In the genomic region with DNA sequence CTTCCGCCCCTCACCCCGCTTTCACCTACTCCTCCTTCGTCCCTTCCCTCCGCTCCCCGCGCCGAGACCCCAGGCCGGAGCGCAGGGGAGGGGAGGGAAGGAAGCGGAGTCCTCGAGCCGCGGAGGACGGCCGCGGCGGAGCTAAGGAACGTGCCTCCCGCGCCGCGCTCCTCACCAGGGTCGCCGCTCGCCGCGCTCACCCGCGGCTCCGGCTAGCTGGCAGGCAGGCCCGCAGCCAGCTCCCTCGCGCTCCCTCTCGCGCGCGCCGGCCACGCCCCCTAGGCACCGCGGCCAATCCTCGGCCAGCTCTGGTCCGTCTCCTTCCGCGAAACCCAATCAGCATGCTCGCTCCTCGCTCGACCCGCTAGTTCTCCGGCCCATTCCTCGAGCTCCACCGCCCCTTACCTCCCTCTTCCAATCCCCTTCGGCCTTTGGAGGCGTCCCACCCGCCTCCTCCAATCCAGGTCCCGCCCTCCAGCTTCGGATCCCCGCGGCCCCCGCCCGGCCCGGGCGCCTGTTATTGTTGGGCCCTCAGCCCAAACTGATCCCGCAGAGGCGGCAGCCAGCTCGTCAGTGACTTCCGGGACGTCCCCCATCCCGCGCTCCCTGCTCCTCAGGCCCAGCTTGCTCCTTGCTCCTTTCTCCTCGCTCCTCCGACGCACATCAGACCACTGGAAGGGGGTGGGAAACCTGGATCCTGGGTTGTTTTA, we compare ENCODE assay signal across 8 cellular contexts. TPM values are rescaled to one million over a fixed set of nuclear protein-coding genes. Genes with fewer than 3 reads are reported as not detected.
A peak's percentile ranks its signal among the peaks of the same experiment; 100 is the strongest.
DNase-seq lines count a peak whose midpoint lies in the region; ATAC-seq and TF ChIP-seq lines count a peak whose summit lies in the region.

A gene with protein sequence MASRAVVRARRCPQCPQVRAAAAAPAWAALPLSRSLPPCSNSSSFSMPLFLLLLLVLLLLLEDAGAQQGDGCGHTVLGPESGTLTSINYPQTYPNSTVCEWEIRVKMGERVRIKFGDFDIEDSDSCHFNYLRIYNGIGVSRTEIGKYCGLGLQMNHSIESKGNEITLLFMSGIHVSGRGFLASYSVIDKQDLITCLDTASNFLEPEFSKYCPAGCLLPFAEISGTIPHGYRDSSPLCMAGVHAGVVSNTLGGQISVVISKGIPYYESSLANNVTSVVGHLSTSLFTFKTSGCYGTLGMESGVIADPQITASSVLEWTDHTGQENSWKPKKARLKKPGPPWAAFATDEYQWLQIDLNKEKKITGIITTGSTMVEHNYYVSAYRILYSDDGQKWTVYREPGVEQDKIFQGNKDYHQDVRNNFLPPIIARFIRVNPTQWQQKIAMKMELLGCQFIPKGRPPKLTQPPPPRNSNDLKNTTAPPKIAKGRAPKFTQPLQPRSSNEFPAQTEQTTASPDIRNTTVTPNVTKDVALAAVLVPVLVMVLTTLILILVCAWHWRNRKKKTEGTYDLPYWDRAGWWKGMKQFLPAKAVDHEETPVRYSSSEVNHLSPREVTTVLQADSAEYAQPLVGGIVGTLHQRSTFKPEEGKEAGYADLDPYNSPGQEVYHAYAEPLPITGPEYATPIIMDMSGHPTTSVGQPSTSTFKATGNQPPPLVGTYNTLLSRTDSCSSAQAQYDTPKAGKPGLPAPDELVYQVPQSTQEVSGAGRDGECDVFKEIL (minus strand): TSS at position 231 of the 710 bp plus-strand sequence. CDS start 369 bp downstream, outside the sequence.

- H3K9me3 ChIP-seq in Peyer's patch (no peaks in the 10 kb centered on the region), esophagus muscularis mucosa (no peaks in the 10 kb centered on the region), muscle layer of colon (ENCODE audit: low read length) (no peaks in the 10 kb centered on the region)

- no peaks in the 10 kb centered on the region for H3K27me3 ChIP-seq in Peyer's patch
- no peaks in the 10 kb centered on the region for H3K27me3 ChIP-seq in esophagus muscularis mucosa
- no peaks in the 10 kb centered on the region for H3K27me3 ChIP-seq in muscle layer of colon (ENCODE audit: control insufficient read depth in 1 of 2, insufficient read depth in 2 of 2, low read length in 2 of 2)

- TF ChIP-seq POLR2A in Peyer's patch (IDR thresholded peaks at IDR 0.05) (peak; percentile 29 to 45), esophagus muscularis mucosa (IDR thresholded peaks at IDR 0.05; ENCODE audit: low read depth) (peak; percentile 73)

- H3K4me3 ChIP-seq in Peyer's patch (peak within 1 kb of the TSS; percentile 66 to 95 (median 70)), esophagus muscularis mucosa (peak within 1 kb of the TSS; percentile 92 to 98 (median 93)), muscle layer of colon (ENCODE audit: low read depth in 1 of 2, low read length in 2 of 2) (peak within 1 kb of the TSS; percentile 91 to 94)

- no peak for TF ChIP-seq RAD21 in Ishikawa (IDR thresholded peaks at IDR 0.05; ENCODE audit: low read depth)

- H3K36me3 ChIP-seq in Peyer's patch = no peaks in the 10 kb centered on the region
- no peaks in the 10 kb centered on the region for H3K36me3 ChIP-seq in esophagus muscularis mucosa
- H3K36me3 ChIP-seq in muscle layer of colon (ENCODE audit: insufficient read depth, low read length) = no peaks in the 10 kb centered on the region

- H3K27ac ChIP-seq in Peyer's patch (peak within 1 kb of the TSS; percentile 68 to 83 (median 72)), esophagus muscularis mucosa (replicated peaks in 1 of 4) (peak within 1 kb of the TSS; percentile 93 to 97 (median 95)), muscle layer of colon (ENCODE audit: low read depth, low read length) (peak within 1 kb of the TSS; percentile 91)

- WGBS in esophagus muscularis mucosa = under 1% methylated on average over 31 of the region's 73 CpGs

- peak within 1 kb of the TSS; percentile 51 for H3K27ac Mint-ChIP-seq in activated T-helper 1 cell treated with anti-CD3 and anti-CD28 coated beads, Interleukin-12 subunit alpha, Interleukin-12 subunit beta, Interleukin-2, Interleukin-4 antibody, amounts not matched to agents 30 ng/mL and 10 ng/mL and 1 ng/mL, durations not matched to agents 14 hours and 24 hours and 36 hours

- TF ChIP-seq CTCF in Peyer's patch (IDR thresholded peaks at IDR 0.05) (no peak), esophagus muscularis mucosa (IDR thresholded peaks at IDR 0.05) (no peak)

- ATAC-seq in GM21619 (IDR thresholded peaks at IDR 0.05; ENCODE audit: unreplicated experiment) = peak; percentile 99

- TF ChIP-seq EP300 in Ishikawa (IDR thresholded peaks at IDR 0.05; ENCODE audit: borderline replicate concordance) = no peak; the same call in 1 of the 2 replicates
- TF ChIP-seq EP300 in esophagus muscularis mucosa (IDR thresholded peaks at IDR 0.05) = no peak

- H3K36me3 Mint-ChIP-seq in activated T-helper 1 cell treated with anti-CD3 and anti-CD28 coated beads, Interleukin-12 subunit alpha, Interleukin-12 subunit beta, Interleukin-2, Interleukin-4 antibody, amounts not matched to agents 30 ng/mL and 10 ng/mL and 1 ng/mL, durations not matched to agents 14 hours and 24 hours and 36 hours (ENCODE audit: low read depth) = no peaks in the 10 kb centered on the region

- no peaks in the 10 kb centered on the region for H3K9me3 Mint-ChIP-seq in activated T-helper 1 cell treated with anti-CD3 and anti-CD28 coated beads, Interleukin-12 subunit alpha, Interleukin-12 subunit beta, Interleukin-2, Interleukin-4 antibody, amounts not matched to agents 30 ng/mL and 10 ng/mL and 1 ng/mL, durations not matched to agents 14 hours and 24 hours and 36 hours

- intact Hi-C loops in activated T-helper 1 cell treated with anti-CD3 and anti-CD28 coated beads, Interleukin-12 subunit alpha, Interleukin-12 subunit beta, Interleukin-2, Interleukin-4 antibody, amounts not matched to agents 30 ng/mL and 10 ng/mL and 1 ng/mL, durations not matched to agents 14 hours and 24 hours and 36 hours (cut with micrococcal nuclease) = loop anchor here (1.0 to 2.0 kb wide), 4 partner anchors 308 to 1137 kb away; partner anchors contain the start of genes ARL6, CLDND1 and CPOX
- intact Hi-C loops in esophagus muscularis mucosa (cut with DNase I) = loop anchor here (5.0 to 10.0 kb wide), 2 partner anchors 84 to 93 kb away; no protein-coding TSS in a partner anchor

- peaks cover 0 to 12% (median 0%) of the 10 kb centered on the region in 4 donors for H3K4me1 ChIP-seq in Peyer's patch
- H3K4me1 ChIP-seq in esophagus muscularis mucosa = peaks cover 10 to 40% (median 35%) of the 10 kb centered on the region in 4 donors
- peaks cover 13% of the 10 kb centered on the region for H3K4me1 ChIP-seq in muscle layer of colon (ENCODE audit: insufficient read depth, low read length)

- H3K4me1 Mint-ChIP-seq in activated T-helper 1 cell treated with anti-CD3 and anti-CD28 coated beads, Interleukin-12 subunit alpha, Interleukin-12 subunit beta, Interleukin-2, Interleukin-4 antibody, amounts not matched to agents 30 ng/mL and 10 ng/mL and 1 ng/mL, durations not matched to agents 14 hours and 24 hours and 36 hours (ENCODE audit: low read depth) = peaks cover 12% of the 10 kb centered on the region

- DNase-seq in DMS153 (lab: John Stamatoyannopoulos, UW) (peak; percentile 98), Peyer's patch (peak; percentile 84 to 98 (median 96)), esophagus muscularis mucosa (ENCODE audit: extremely low spot score) (peak; percentile 99)
- peak; percentile 94 for DNase-seq in activated T-helper 1 cell treated with anti-CD3 and anti-CD28 coated beads, Interleukin-12 subunit alpha, Interleukin-12 subunit beta, Interleukin-2, Interleukin-4 antibody, amounts not matched to agents 30 ng/mL and 10 ng/mL and 1 ng/mL, durations not matched to agents 14 hours and 24 hours and 36 hours (ENCODE audit: low spot score)
- peak; percentile 71 to 73 for DNase-seq in stimulated activated CD8-positive, alpha-beta memory T cell treated with anti-CD3 and anti-CD28 coated beads, Interleukin-7, amount 100 ng/mL, for 1 hour (ENCODE audit: low read depth in 2 of 2)

- peak within 1 kb of the TSS; percentile 88 for H3K9ac ChIP-seq in muscle layer of colon (ENCODE audit: low read length)

- peaks cover 33% of the 10 kb centered on the region for H3K27me3 Mint-ChIP-seq in activated T-helper 1 cell treated with anti-CD3 and anti-CD28 coated beads, Interleukin-12 subunit alpha, Interleukin-12 subunit beta, Interleukin-2, Interleukin-4 antibody, amounts not matched to agents 30 ng/mL and 10 ng/mL and 1 ng/mL, durations not matched to agents 14 hours and 24 hours and 36 hours (ENCODE audit: insufficient read depth)

- H3K4me3 Mint-ChIP-seq in activated T-helper 1 cell treated with anti-CD3 and anti-CD28 coated beads, Interleukin-12 subunit alpha, Interleukin-12 subunit beta, Interleukin-2, Interleukin-4 antibody, amounts not matched to agents 30 ng/mL and 10 ng/mL and 1 ng/mL, durations not matched to agents 14 hours and 24 hours and 36 hours = peak within 1 kb of the TSS; percentile 84

TF ChIP-seq in Ishikawa, 13 proteins besides CTCF, POLR2A, EP300 and RAD21 (continues in another document):
- no peak for TF ChIP-seq CEBPB (IDR thresholded peaks at IDR 0.05)
- TF ChIP-seq YY1 (IDR thresholded peaks at IDR 0.05; ENCODE audit: low read depth) = no peak

RNA-seq across cellular contexts. Expression of the gene that starts here (rescaled TPM):
- 1 to 10 TPM; 4.8 to 9.1 (median 7.0) TPM for total RNA-seq in Peyer's patch
- total RNA-seq in activated T-helper 1 cell treated with anti-CD3 and anti-CD28 coated beads, Interleukin-12 subunit alpha, Interleukin-12 subunit beta, Interleukin-2, Interleukin-4 antibody, amounts not matched to agents 30 ng/mL and 10 ng/mL and 1 ng/mL, durations not matched to agents 14 hours and 24 hours and 36 hours = 1.5 and 2.3 TPM in 2 replicates
- total RNA-seq in esophagus muscularis mucosa = 10 to 100 TPM; 37.3 to 48.4 (median 46.6) TPM

Comparison
In these comparisons a context has a peak if more than half of its experiments do, and no peak if none do; other contexts are left out.
1. Peak in every context shown above with its lines: DNase-seq, ATAC-seq, H3K4me3 ChIP-seq and H3K27ac ChIP-seq.